Comparison of ENCODE assay signal across 1 cellular context in genomic region chr10:29322918-29323317, GRCh38.
A peak's percentile ranks its signal among the peaks of the same experiment; 100 is the strongest.
TF ChIP-seq lines count a peak whose summit lies in the region.

No MANE protein-coding gene starts in this region.

TF ChIP-seq in K562, 482 proteins besides CTCF, POLR2A, EP300 and RAD21:
- TF ChIP-seq ZNF512 (tag; IDR thresholded peaks at IDR 0.05) = 0 out of 2 replicates have a peak, but pooled peaks have one; percentile 4
- TF ChIP-seq GABPB2 (CRISPR knock-in tag; conservative IDR thresholded peaks at IDR 0.05) = no peak
- TF ChIP-seq FOXM1 (IDR thresholded peaks at IDR 0.05; ENCODE audit: low read depth) = no peak
- no peak for TF ChIP-seq FOXM1 (CRISPR knock-in tag; IDR thresholded peaks at IDR 0.05; ENCODE audit: low read depth)
TF ChIP-seq in K562: peak in this region for 1.
